8 cellular contexts compared by ENCODE assay signal in the genomic region with DNA sequence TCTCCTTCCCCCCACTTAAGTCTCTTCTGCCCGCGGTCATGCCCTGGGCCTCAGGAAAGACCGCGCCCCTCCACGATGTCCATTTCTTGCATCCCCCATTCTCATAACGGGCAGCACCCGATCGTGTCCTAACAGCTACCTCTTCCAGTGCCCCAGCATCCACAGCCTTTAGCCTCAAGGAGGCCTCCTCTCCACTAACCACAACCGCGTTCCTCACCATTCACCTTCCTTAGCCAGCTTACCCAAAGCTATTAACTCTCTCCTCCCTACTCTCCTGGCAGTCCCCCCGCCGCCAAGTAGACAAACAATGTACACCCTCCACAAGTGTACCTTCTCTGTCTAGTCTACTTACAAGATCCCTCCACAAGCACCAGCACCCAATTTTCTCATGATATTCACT. TPM values are rescaled to one million over a fixed set of nuclear protein-coding genes. Genes with fewer than 3 reads are reported as not detected.
DNase-seq lines count a peak whose midpoint lies in the region; ATAC-seq, FAIRE-seq and TF ChIP-seq lines count a peak whose summit lies in the region.

No MANE protein-coding gene starts in this region.

- peak overlapping the region; percentile 88 to 97 (median 94) for H3K4me3 Mint-ChIP-seq in IgD-negative memory B cell

- H3K27ac Mint-ChIP-seq in IgD-negative memory B cell: peak overlapping the region; percentile 96 to 100 (median 96)

- no peak for ATAC-seq in HG02973 (IDR thresholded peaks at IDR 0.05; ENCODE audit: unreplicated experiment)

- peaks cover 0 to 7% (median 0%) of the 10 kb centered on the region in 3 donors for H3K9me3 Mint-ChIP-seq in IgD-negative memory B cell

- no peak for FAIRE-seq in kidney (lab: Jason Lieb, UNC)

- no peaks in the 10 kb centered on the region for H3K36me3 Mint-ChIP-seq in IgD-negative memory B cell

- H3K27me3 ChIP-seq in subcutaneous abdominal adipose tissue (ENCODE audit: control insufficient read depth in 5 of 5, insufficient read depth in 4 of 5, low read length in 5 of 5): peaks cover 0 to 6% (median 5%) of the 10 kb centered on the region in 5 donors

- H3K4me1 ChIP-seq in kidney (ENCODE audit: control insufficient read depth in 1 of 2, insufficient read depth in 1 of 2, low read depth in 1 of 2, low read length in 2 of 2): no peaks in the 10 kb centered on the region
- peaks cover 0 to 12% (median 5%) of the 10 kb centered on the region in 5 donors for H3K4me1 ChIP-seq in subcutaneous abdominal adipose tissue (ENCODE audit: control insufficient read depth in 5 of 5, insufficient read depth in 5 of 5, low read length in 5 of 5)

- no peak for TF ChIP-seq CTCF in AG10803 (conservative IDR thresholded peaks at IDR 0.05; ENCODE audit: low read length)
- no peak for TF ChIP-seq CTCF in kidney (IDR thresholded peaks at IDR 0.05; ENCODE audit: borderline replicate concordance, extremely low read depth, insufficient read depth)

- H3K4me1 Mint-ChIP-seq in IgD-negative memory B cell: peaks cover 0 to 4% (median 1%) of the 10 kb centered on the region in 3 donors

- H3K36me3 ChIP-seq in kidney (ENCODE audit: control insufficient read depth in 1 of 2, insufficient read depth in 2 of 2, low read length in 2 of 2) (peaks cover 0 to 5% of the 10 kb centered on the region in 2 donors), subcutaneous abdominal adipose tissue (ENCODE audit: control insufficient read depth in 5 of 5, insufficient read depth in 5 of 5, low read length in 5 of 5) (no peaks in the 10 kb centered on the region)

- intact Hi-C loops in kidney (cut with DNase I): no loop called here

- H3K4me3 ChIP-seq in AG10803 (ENCODE audit: low read length): peak overlapping the region; percentile 76
- H3K4me3 ChIP-seq in kidney (ENCODE audit: low read length in 2 of 2): peak overlapping the region; percentile 86 to 89
- H3K4me3 ChIP-seq in subcutaneous abdominal adipose tissue (ENCODE audit: low read depth in 1 of 5, low read length in 5 of 5): peak overlapping the region; percentile 59 to 79 (median 74)

- H3K27ac ChIP-seq in kidney (ENCODE audit: low read depth in 2 of 2, low read length in 2 of 2) (peak overlapping the region; percentile 90 to 95), subcutaneous abdominal adipose tissue (ENCODE audit: low read depth, low read length) (peak overlapping the region; percentile 77)

- H3K9ac ChIP-seq in kidney (ENCODE audit: low read length in 2 of 2): peak overlapping the region; percentile 65 to 73
- H3K9ac ChIP-seq in subcutaneous abdominal adipose tissue (ENCODE audit: low read length in 5 of 5): peak overlapping the region in 4 of 5 donors; percentile 65 to 83 (median 74)

- H3K27me3 Mint-ChIP-seq in IgD-negative memory B cell: no peaks in the 10 kb centered on the region

- no peaks in the 10 kb centered on the region for H3K9me3 ChIP-seq in kidney (ENCODE audit: control insufficient read depth in 1 of 2, low read length in 2 of 2)
- no peaks in the 10 kb centered on the region for H3K9me3 ChIP-seq in subcutaneous abdominal adipose tissue (ENCODE audit: control insufficient read depth in 5 of 5, low read length in 5 of 5)

- DNase-seq in AG10803 (ENCODE audit: low read depth): peak; percentile 1
- peak; percentile 57 for DNase-seq in astrocyte of the hippocampus (ENCODE audit: low read depth, low spot score)
- DNase-seq in kidney: no peak
- no peak for DNase-seq in cerebellar nuclear complex (lab: John Stamatoyannopoulos, UW)
- DNase-seq in SW480 (ENCODE audit: low spot score): no peak

RNA-seq across cellular contexts. Expression of a gene that starts 58.6 kb away (rescaled TPM):
- polyA plus RNA-seq in IgD-negative memory B cell: not detected
- total RNA-seq in kidney: not detected
- polyA plus RNA-seq in kidney (ENCODE audit: insufficient read depth, low read depth, low replicate concordance): not detected

Comparison
In these comparisons a context has a peak if more than half of its experiments do, and no peak if none do; other contexts are left out.
1. DNase-seq: peak in AG10803 (single experiment) and astrocyte of the hippocampus (single experiment); none in kidney (single experiment), cerebellar nuclear complex (0 of 2) and SW480 (single experiment).
2. Peak in every context shown above with its lines, with median percentiles within 50 percentile points of each other: H3K4me3 ChIP-seq.